Comparison of ENCODE assay signal across 26 cellular contexts in genomic region chr2:24463271-24463670, GRCh38.
"Had no signal": no experiment of that assay in that cellular context is flagged by ENCODE, and none has a peak within 500 bp of the region (broad histone marks: within the 10 kb centered on the region; RNA-seq: fewer than 3 reads in every experiment).

No MANE protein-coding gene starts in this region.

- H3K4me3 Mint-ChIP-seq: memory B cell; nephron; stimulated activated effector memory CD8-positive, alpha-beta T cell treated with anti-CD3 and anti-CD28 coated beads, Interleukin-12 subunit alpha, Interleukin-12 subunit beta, amount 100 ng/mL, for 72 hours had no signal

- DNase-seq: dermis blood vessel endothelial cell; effector memory CD4-positive, alpha-beta T cell; foreskin keratinocyte; heart left ventricle; kidney; naive B cell; nucleus accumbens; stimulated activated CD4-positive, alpha-beta T cell treated with anti-CD3 and anti-CD28 coated beads, Interleukin-2, amount 100 ng/mL, for 24 hours; stimulated activated CD4-positive, alpha-beta T cell treated with anti-CD3 and anti-CD28 coated beads, Interleukin-4, amount 100 ng/mL, for 24 hours; stimulated activated naive CD4-positive, alpha-beta T cell treated with Interleukin-2 at 50 U/mL for 16 hours; stomach; thyroid gland; trophoblast cell had no signal

- H3K9me3 ChIP-seq: esophagus muscularis mucosa, gastroesophageal sphincter, heart left ventricle, prostate gland, right atrium auricular region, stomach, thyroid gland, vagina had no signal

- ATAC-seq: foreskin keratinocyte; gastroesophageal sphincter; heart left ventricle; left lobe of liver; sciatic nerve; stimulated activated effector memory CD8-positive, alpha-beta T cell treated with anti-CD3 and anti-CD28 coated beads, Interleukin-12 subunit alpha, Interleukin-12 subunit beta, amount 100 ng/mL, for 72 hours had no signal

- H3K36me3 ChIP-seq: esophagus muscularis mucosa, gastroesophageal sphincter, heart left ventricle, prostate gland, right atrium auricular region, stomach, thyroid gland, vagina had no signal

- H3K4me1 ChIP-seq: esophagus muscularis mucosa, foreskin keratinocyte, gastroesophageal sphincter, heart left ventricle, prostate gland, right atrium auricular region, stomach, thyroid gland, vagina had no signal

- FAIRE-seq: endothelial cell of umbilical vein, kidney had no signal

- H3K27me3 ChIP-seq: esophagus muscularis mucosa, gastroesophageal sphincter, heart left ventricle, hepatocyte, right atrium auricular region, stomach, thyroid gland, vagina had no signal

- H2AFZ ChIP-seq: hepatocyte had no signal

- H3K4me3 ChIP-seq: esophagus muscularis mucosa, gastroesophageal sphincter, heart left ventricle, hepatocyte, lung, prostate gland, right atrium auricular region, stomach, thyroid gland, vagina had no signal

- H3K27ac ChIP-seq: esophagus muscularis mucosa, foreskin keratinocyte, gastroesophageal sphincter, heart left ventricle, hepatocyte, prostate gland, right atrium auricular region, stomach, thyroid gland, vagina had no signal

- H3K9me3 Mint-ChIP-seq: memory B cell; naive B cell; nephron; stimulated activated effector memory CD8-positive, alpha-beta T cell treated with anti-CD3 and anti-CD28 coated beads, Interleukin-12 subunit alpha, Interleukin-12 subunit beta, amount 100 ng/mL, for 72 hours had no signal

- H3K4me2 ChIP-seq: hepatocyte had no signal

- H3K79me2 ChIP-seq: hepatocyte had no signal

- H3K4me1 Mint-ChIP-seq: naive B cell; stimulated activated effector memory CD8-positive, alpha-beta T cell treated with anti-CD3 and anti-CD28 coated beads, Interleukin-12 subunit alpha, Interleukin-12 subunit beta, amount 100 ng/mL, for 72 hours had no signal

- H3K27ac Mint-ChIP-seq: memory B cell; nephron; stimulated activated effector memory CD8-positive, alpha-beta T cell treated with anti-CD3 and anti-CD28 coated beads, Interleukin-12 subunit alpha, Interleukin-12 subunit beta, amount 100 ng/mL, for 72 hours had no signal

- H3K36me3 Mint-ChIP-seq: memory B cell; naive B cell; stimulated activated effector memory CD8-positive, alpha-beta T cell treated with anti-CD3 and anti-CD28 coated beads, Interleukin-12 subunit alpha, Interleukin-12 subunit beta, amount 100 ng/mL, for 72 hours had no signal
